ENCODE assay signal across 8 cellular contexts in genomic region chr6:95364016-95364604, GRCh38.
DNase-seq lines count a peak whose midpoint lies in the region; ATAC-seq and TF ChIP-seq lines count a peak whose summit lies in the region.
"Had no signal": no experiment of that assay in that cellular context is flagged by ENCODE, and none has a peak within 500 bp of the region (broad histone marks: within the 10 kb centered on the region; RNA-seq: fewer than 3 reads in every experiment).

No MANE protein-coding gene starts in this region.

- DNase-seq in Jurkat, Clone E6-1 (ENCODE audit: low read depth, low spot score) = peak; percentile 23
- DNase-seq in SK-N-DZ (ENCODE audit: low spot score) = peak; percentile 23
- DNase-seq in inferior parietal cortex (ENCODE audit: extremely low spot score) = peak; percentile 62
- DNase-seq in islet precursor cell = no peak
- no peak for DNase-seq in colonic mucosa
- DNase-seq: naive B cell had no signal

- H3K9ac ChIP-seq in colonic mucosa (ENCODE audit: low read depth in 2 of 2, low read length in 2 of 2) = no peak overlapping the region

- intact Hi-C loops in colonic mucosa (cut with DNase I) = no loop called here

- H3K27me3 ChIP-seq in colonic mucosa = no peaks in the 10 kb centered on the region

- ATAC-seq in GM21825 (IDR thresholded peaks at IDR 0.05; ENCODE audit: unreplicated experiment) = peak; percentile 87

- H3K9me3 ChIP-seq in colonic mucosa = no peaks in the 10 kb centered on the region

- TF ChIP-seq CTCF in GM12874 (IDR thresholded peaks at IDR 0.05; ENCODE audit: insufficient read depth, low read depth, low read length) = peak; percentile 10; the same call in 1 of the 2 replicates
- no peak for TF ChIP-seq CTCF in colonic mucosa (IDR thresholded peaks at IDR 0.05)

- H3K27ac ChIP-seq in colonic mucosa = no peak overlapping the region

- H3K4me1 ChIP-seq in colonic mucosa = no peaks in the 10 kb centered on the region

- H3K4me3 ChIP-seq in Jurkat, Clone E6-1 (ENCODE audit: low read length) = no peak overlapping the region
- no peak overlapping the region for H3K4me3 ChIP-seq in colonic mucosa

- no peaks in the 10 kb centered on the region for H3K36me3 ChIP-seq in colonic mucosa

Comparison
In these comparisons a context has a peak if more than half of its experiments do, and no peak if none do; other contexts are left out.
1. DNase-seq: peak in Jurkat, Clone E6-1 (single experiment), SK-N-DZ (single experiment) and inferior parietal cortex (single experiment); none in islet precursor cell (single experiment) and colonic mucosa (single experiment).